In the genomic region with DNA sequence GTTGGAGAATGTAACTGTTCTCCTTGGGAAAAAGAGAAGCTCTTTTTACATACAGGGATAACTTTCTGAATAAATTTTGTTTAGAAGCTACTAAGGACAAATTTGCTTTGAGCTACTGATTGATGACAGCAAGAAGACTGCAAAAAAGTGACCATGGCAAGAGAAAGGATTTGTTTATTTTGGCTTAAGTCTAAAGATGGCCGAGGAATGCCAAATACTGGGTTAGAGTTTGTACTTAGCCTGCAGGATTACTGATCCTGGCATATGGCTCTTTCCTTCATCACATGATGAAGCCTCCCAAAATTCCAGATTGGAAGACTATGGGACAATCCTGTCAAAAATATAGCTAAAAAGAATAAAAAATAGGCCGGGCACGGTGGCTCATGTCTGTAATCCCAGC, we compare ENCODE assay signal across 7 cellular contexts. TPM values are rescaled to one million over a fixed set of nuclear protein-coding genes. Genes with fewer than 3 reads are reported as not detected.
"Had no signal": no experiment of that assay in that cellular context is flagged by ENCODE, and none has a peak within 500 bp of the region (broad histone marks: within the 10 kb centered on the region; RNA-seq: fewer than 3 reads in every experiment).

No MANE protein-coding gene starts in this region.

- DNase-seq: IMR-90, KBM-7, KG1 had no signal

- FAIRE-seq: HTR-8/SVneo, K562 had no signal

- ATAC-seq: K562 had no signal

- H3K4me3 ChIP-seq: K562 had no signal

- H3K27ac ChIP-seq: HL-60 had no signal

RNA-seq across cellular contexts. Expression of a gene that starts 33.1 kb away (rescaled TPM):
- polyA plus RNA-seq: IgD-negative memory B cell had no signal
